In genomic region chr1:36151133-36151844, GRCh38 we compare ENCODE assay signal across 8 cellular contexts. TPM values are rescaled to one million over a fixed set of nuclear protein-coding genes. Genes with fewer than 3 reads are reported as not detected.
DNase-seq lines count a peak whose midpoint lies in the region; ATAC-seq and TF ChIP-seq lines count a peak whose summit lies in the region.

No MANE protein-coding gene starts in this region.

- peak overlapping the region; percentile 88 to 92 (median 88) for H3K27ac ChIP-seq in Peyer's patch
- peak overlapping the region; percentile 96 to 100 for H3K27ac ChIP-seq in esophagus (ENCODE audit: low read depth in 2 of 2, low read length in 1 of 2)

- no peaks in the 10 kb centered on the region for H3K36me3 ChIP-seq in ES-I3 (ENCODE audit: insufficient read depth, low read length)
- no peaks in the 10 kb centered on the region for H3K36me3 ChIP-seq in Peyer's patch
- no peaks in the 10 kb centered on the region for H3K36me3 ChIP-seq in esophagus (ENCODE audit: control insufficient read depth in 2 of 2, insufficient read depth in 2 of 2, low read length in 1 of 2)

- 12 to 13% methylated on average over 1 of the region's 1 CpG for WGBS in esophagus, 2 donors

- peaks cover 26% of the 10 kb centered on the region for H3K4me1 ChIP-seq in ES-I3 (ENCODE audit: insufficient read depth, low read length)
- H3K4me1 ChIP-seq in Peyer's patch: peaks cover 4 to 44% (median 33%) of the 10 kb centered on the region in 4 donors
- H3K4me1 ChIP-seq in esophagus (ENCODE audit: control insufficient read depth in 2 of 2, insufficient read depth in 2 of 2, low read length in 1 of 2): peaks cover 0 to 20% of the 10 kb centered on the region in 2 donors

- peak overlapping the region in 2 of 4 donors; percentile 21 to 29 for H3K4me3 ChIP-seq in Peyer's patch
- no peak overlapping the region for H3K4me3 ChIP-seq in esophagus (ENCODE audit: low read depth in 1 of 2, low read length in 2 of 2)

- peak overlapping the region; percentile 20; the same call in 1 of the 2 replicates for H3K9ac ChIP-seq in ES-I3 (ENCODE audit: low read depth, low read length)

- no peak for DNase-seq in Peyer's patch
- peak; percentile 14 for DNase-seq in retina
- no peak for DNase-seq in KBM-7
- no peak for DNase-seq in hypothalamus (lab: John Stamatoyannopoulos, UW)
- no peak for DNase-seq in NCI-H1694 (lab: John Stamatoyannopoulos, UW)

- TF ChIP-seq POLR2A in Peyer's patch (IDR thresholded peaks at IDR 0.05): no peak

- TF ChIP-seq CTCF in Peyer's patch (IDR thresholded peaks at IDR 0.05): no peak

- H3K9me3 ChIP-seq in ES-I3 (ENCODE audit: control insufficient read depth, insufficient read depth, low read length) (no peaks in the 10 kb centered on the region), Peyer's patch (no peaks in the 10 kb centered on the region), esophagus (ENCODE audit: control insufficient read depth in 2 of 2, insufficient read depth in 1 of 2, low read depth in 1 of 2, low read length in 1 of 2) (no peaks in the 10 kb centered on the region)

- H3K27me3 ChIP-seq in Peyer's patch: no peaks in the 10 kb centered on the region
- H3K27me3 ChIP-seq in esophagus (ENCODE audit: control insufficient read depth in 1 of 2, insufficient read depth in 2 of 2, low read length in 2 of 2): no peaks in the 10 kb centered on the region

- no peak for ATAC-seq in HG02870 (IDR thresholded peaks at IDR 0.05; ENCODE audit: unreplicated experiment)

- in situ Hi-C loops in KBM-7 (cut with MboI; ENCODE audit: low pct_unique_long_range_greater_than_20kb, low sequenced_read_pairs): no loop called here

RNA-seq across cellular contexts. Expression of gene TRAPPC3, which starts 2.0 kb away (rescaled TPM):
- total RNA-seq in Peyer's patch: 100 to 1,000 TPM in 1 of 4 donors, 10 to 100 TPM in 3; 56.2 to 113 (median 73.7) TPM
- polyA plus RNA-seq in esophagus: 10 to 100 TPM; 38.2 to 77.1 TPM

RNA-seq across cellular contexts. Expression of gene MAP7D1, which starts 4.7 kb away (rescaled TPM):
- total RNA-seq in Peyer's patch: 10 to 100 TPM; 38.2 to 62.7 (median 46.4) TPM
- 10 to 100 TPM; 33.1 to 55.3 TPM for polyA plus RNA-seq in esophagus

RNA-seq across cellular contexts. Expression of gene COL8A2, which starts 26.3 kb away (rescaled TPM):
- 1 to 10 TPM in 3 of 4 donors, under 1 TPM in 1; 0.83 to 1.3 (median 1.1) TPM for total RNA-seq in Peyer's patch
- polyA plus RNA-seq in esophagus: 1 to 10 TPM; 2.0 to 2.9 TPM
